In the genomic region with DNA sequence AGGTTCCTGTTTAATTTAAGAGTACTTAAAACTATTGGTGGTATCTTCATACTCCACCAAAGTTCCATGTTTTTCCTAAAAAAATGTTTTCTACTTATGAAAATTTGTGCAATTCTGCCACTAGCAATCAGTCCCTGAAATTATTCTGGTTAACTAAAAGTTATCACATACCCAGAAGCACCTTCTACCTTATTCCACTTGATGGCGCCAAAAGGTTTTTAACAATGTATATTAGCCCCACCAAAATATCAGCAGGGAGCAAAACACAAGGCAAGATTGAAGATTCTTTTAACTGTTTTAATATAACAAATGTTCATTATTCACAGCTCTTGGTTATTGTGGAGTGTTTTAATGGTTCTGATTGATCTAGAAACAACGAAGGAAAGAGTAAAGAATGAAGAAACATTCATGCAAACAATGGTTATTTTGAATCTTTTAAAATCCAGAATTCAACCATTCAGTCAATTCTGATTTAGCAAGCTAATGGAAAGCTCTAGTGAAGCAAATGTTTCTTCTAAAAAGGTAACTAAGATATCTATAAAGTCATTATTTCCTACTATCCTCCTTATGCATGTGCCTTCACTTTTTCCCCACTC, we compare ENCODE assay signal across 8 cellular contexts.
DNase-seq lines count a peak whose midpoint lies in the region; ATAC-seq and TF ChIP-seq lines count a peak whose summit lies in the region.

No MANE protein-coding gene starts in this region.

- H3K27me3 Mint-ChIP-seq in brain = no peaks in the 10 kb centered on the region
- peaks cover 8% of the 10 kb centered on the region for H3K27me3 Mint-ChIP-seq in stimulated activated naive CD8-positive, alpha-beta T cell treated with anti-CD3 and anti-CD28 coated beads, Interleukin-15, amount 100 ng/mL, for 72 hours

- TF ChIP-seq CTCF in brain (conservative IDR thresholded peaks at IDR 0.05) = peak; percentile 77 to 85

- no peaks in the 10 kb centered on the region for H3K9me3 Mint-ChIP-seq in brain
- H3K9me3 Mint-ChIP-seq in stimulated activated naive CD8-positive, alpha-beta T cell treated with anti-CD3 and anti-CD28 coated beads, Interleukin-15, amount 100 ng/mL, for 72 hours = no peaks in the 10 kb centered on the region

- H3K36me3 Mint-ChIP-seq in brain = peaks cover 3% of the 10 kb centered on the region

- H3K4me3 Mint-ChIP-seq in brain = no peak overlapping the region
- no peak overlapping the region for H3K4me3 Mint-ChIP-seq in stimulated activated naive CD8-positive, alpha-beta T cell treated with anti-CD3 and anti-CD28 coated beads, Interleukin-15, amount 100 ng/mL, for 72 hours

- peak; percentile 91 for ATAC-seq in GM18511 (IDR thresholded peaks at IDR 0.05; ENCODE audit: unreplicated experiment)
- ATAC-seq in HG03280 (IDR thresholded peaks at IDR 0.05; ENCODE audit: unreplicated experiment) = peak; percentile 80
- peak; percentile 72 for ATAC-seq in stimulated activated naive CD8-positive, alpha-beta T cell treated with anti-CD3 and anti-CD28 coated beads, Interleukin-15, amount 100 ng/mL, for 72 hours

- DNase-seq in COLO829 (ENCODE audit: low spot score) (peak; percentile 64), NCI-H748 (lab: John Stamatoyannopoulos, UW; ENCODE audit: unreplicated experiment) (peak; percentile 61), iPS-NIHi11 (ENCODE audit: low spot score) (peak; percentile 48)
- no peak for DNase-seq in stimulated activated naive CD8-positive, alpha-beta T cell treated with anti-CD3 and anti-CD28 coated beads, Interleukin-15, amount 100 ng/mL, for 72 hours
- DNase-seq in stimulated activated CD4-positive, alpha-beta T cell treated with anti-CD3 and anti-CD28 coated beads, Interleukin-2, amount 100 ng/mL, for 24 hours = no peak

- peak overlapping the region in 2 of 5 experiments; percentile 0 to 33 for H3K27ac Mint-ChIP-seq in brain
- H3K27ac Mint-ChIP-seq in stimulated activated naive CD8-positive, alpha-beta T cell treated with anti-CD3 and anti-CD28 coated beads, Interleukin-15, amount 100 ng/mL, for 72 hours = peak overlapping the region in 1 of 2 donors; percentile 14

- no peaks in the 10 kb centered on the region for H3K4me1 Mint-ChIP-seq in brain
- no peaks in the 10 kb centered on the region for H3K4me1 Mint-ChIP-seq in stimulated activated naive CD8-positive, alpha-beta T cell treated with anti-CD3 and anti-CD28 coated beads, Interleukin-15, amount 100 ng/mL, for 72 hours

Comparison
In these comparisons a context has a peak if more than half of its experiments do, and no peak if none do; other contexts are left out.
1. DNase-seq: peak in COLO829 (single experiment), NCI-H748 (single experiment) and iPS-NIHi11 (single experiment); none in stimulated activated naive CD8-positive, alpha-beta T cell treated with anti-CD3 and anti-CD28 coated beads, Interleukin-15, amount 100 ng/mL, for 72 hours (0 of 2) and stimulated activated CD4-positive, alpha-beta T cell treated with anti-CD3 and anti-CD28 coated beads, Interleukin-2, amount 100 ng/mL, for 24 hours (0 of 2).
2. Peak in every context shown above with its lines, with median percentiles within 50 percentile points of each other: ATAC-seq.